ENCODE assay signal across 2 cellular contexts in the genomic region with DNA sequence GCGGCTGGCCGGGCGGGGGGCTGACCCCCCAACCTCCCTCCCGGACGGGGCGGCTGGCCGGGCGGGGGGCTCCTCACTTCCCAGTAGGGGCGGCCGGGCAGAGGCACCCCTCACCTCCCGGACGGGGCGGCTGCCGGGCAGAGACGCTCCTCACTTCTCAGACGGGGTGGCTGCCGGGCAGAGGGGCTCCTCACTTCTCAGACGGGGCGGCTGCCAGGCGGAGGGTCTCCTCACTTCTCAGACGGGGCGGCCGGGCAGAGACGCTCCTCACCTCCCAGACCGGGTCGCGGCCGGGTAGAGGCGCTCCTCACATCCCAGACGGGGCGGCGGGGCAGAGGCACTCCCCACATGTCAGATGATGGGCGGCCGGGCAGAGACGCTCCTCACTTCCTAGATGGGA.
DNase-seq lines count a peak whose midpoint lies in the region; ATAC-seq and TF ChIP-seq lines count a peak whose summit lies in the region.
"Not testable (repeated sequence)": the region's sequence is repeated elsewhere in the genome, so short reads cannot be mapped to it uniquely, and the experiment has no call there.

No MANE protein-coding gene starts in this region.

- H3K4me3 Mint-ChIP-seq in type B pancreatic cell = not testable (repeated sequence)

- H3K27me3 ChIP-seq in foreskin keratinocyte = not testable (repeated sequence)

- not testable (repeated sequence) for H3K27me3 Mint-ChIP-seq in type B pancreatic cell

- not testable (repeated sequence) for H3K9me3 Mint-ChIP-seq in type B pancreatic cell

- H3K36me3 Mint-ChIP-seq in type B pancreatic cell = not testable (repeated sequence)

- peak; percentile 47 for ATAC-seq in foreskin keratinocyte

- not testable (repeated sequence) for H3K4me1 ChIP-seq in foreskin keratinocyte

- H3K4me1 Mint-ChIP-seq in type B pancreatic cell (ENCODE audit: unreplicated experiment) = not testable (repeated sequence)

- H3K27ac ChIP-seq in foreskin keratinocyte = not testable (repeated sequence)

- DNase-seq in foreskin keratinocyte = not testable (repeated sequence)
- DNase-seq in type B pancreatic cell (ENCODE audit: extremely low spot score, unreplicated experiment) = peak; percentile 18

- not testable (repeated sequence) for H3K27ac Mint-ChIP-seq in type B pancreatic cell

- TF ChIP-seq CTCF in foreskin keratinocyte (conservative IDR thresholded peaks at IDR 0.05); type B pancreatic cell (conservative IDR thresholded peaks at IDR 0.05): not testable (repeated sequence)
